ENCODE assay signal across 15 cellular contexts in the genomic region with DNA sequence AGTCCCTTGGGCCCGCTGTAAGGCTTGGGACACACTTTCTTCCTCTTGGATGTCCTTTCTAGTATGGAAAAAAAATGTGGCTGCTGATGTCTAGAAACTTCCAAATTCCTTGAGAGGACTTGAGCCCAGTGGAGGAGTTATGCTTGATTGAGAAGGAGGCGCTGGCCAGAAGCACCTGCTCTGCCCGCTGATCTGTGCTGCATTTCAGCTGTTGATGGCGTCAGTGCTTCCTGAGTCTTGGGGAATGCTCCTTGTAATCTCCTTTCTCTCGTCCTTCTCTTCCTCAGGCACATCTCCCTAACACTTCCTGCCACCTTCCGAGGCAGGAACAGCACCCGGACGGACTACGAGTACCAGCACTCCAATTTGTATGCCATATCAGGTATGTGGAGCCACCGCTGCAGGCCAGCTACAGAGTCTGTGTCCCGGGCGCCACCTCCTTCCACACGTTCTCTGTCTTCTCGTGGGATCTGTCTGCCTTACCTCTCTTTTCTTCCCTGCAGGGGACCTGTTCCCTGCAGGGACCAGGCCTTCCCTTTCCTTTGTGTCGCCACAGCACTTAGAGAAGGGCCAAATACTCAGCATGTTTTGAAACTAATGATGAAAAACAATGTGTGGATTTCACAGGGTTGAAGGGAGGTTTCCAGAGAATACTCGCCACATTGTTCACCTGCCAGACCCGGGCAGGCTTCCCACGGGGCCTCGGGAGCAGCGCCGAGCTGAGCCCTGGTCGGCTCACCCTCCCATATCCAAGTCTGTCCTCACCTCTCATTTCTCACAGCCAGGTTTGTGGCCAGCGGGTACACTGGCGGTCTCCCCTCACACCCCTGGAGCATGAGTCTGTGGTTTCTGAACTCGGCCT.
A peak's percentile ranks its signal among the peaks of the same experiment; 100 is the strongest.
DNase-seq lines count a peak whose midpoint lies in the region; ATAC-seq and TF ChIP-seq lines count a peak whose summit lies in the region.
"Had no signal": no experiment of that assay in that cellular context is flagged by ENCODE, and none has a peak within 500 bp of the region (broad histone marks: within the 10 kb centered on the region; RNA-seq: fewer than 3 reads in every experiment).

No MANE protein-coding gene starts in this region.

- H3K9me3 Mint-ChIP-seq in brain, result no peaks in the 10 kb centered on the region
- no peaks in the 10 kb centered on the region for H3K9me3 Mint-ChIP-seq in neural crest cell
- H3K9me3 Mint-ChIP-seq: activated naive CD8-positive, alpha-beta T cell treated with anti-CD3 and anti-CD28 coated beads for 36 hours; IgD-negative memory B cell; stimulated activated naive CD8-positive, alpha-beta T cell treated with anti-CD3 and anti-CD28 coated beads, Interleukin-15, amount 100 ng/mL, for 72 hours had no signal

- TF ChIP-seq CTCF in brain (conservative IDR thresholded peaks at IDR 0.05), result no peak
- TF ChIP-seq CTCF in neural crest cell (conservative IDR thresholded peaks at IDR 0.05), result no peak

- intact Hi-C loops in left ventricle myocardium superior (cut with micrococcal nuclease), result no loop called here

- H3K36me3 Mint-ChIP-seq in brain (peaks cover 56% of the 10 kb centered on the region), neural crest cell (ENCODE audit: low read depth) (peaks cover 8% of the 10 kb centered on the region)

- peaks cover 3% of the 10 kb centered on the region for H3K27me3 Mint-ChIP-seq in brain
- no peaks in the 10 kb centered on the region for H3K27me3 Mint-ChIP-seq in neural crest cell (ENCODE audit: low read depth)
- H3K27me3 Mint-ChIP-seq: activated naive CD8-positive, alpha-beta T cell treated with anti-CD3 and anti-CD28 coated beads for 36 hours; stimulated activated naive CD8-positive, alpha-beta T cell treated with anti-CD3 and anti-CD28 coated beads, Interleukin-15, amount 100 ng/mL, for 72 hours had no signal

- DNase-seq in DMS79 treated with DMSO at 0.1 percent for 48 hours (lab: John Stamatoyannopoulos, UW), result peak; percentile 86
- peak; percentile 68 to 89 (median 71) for DNase-seq in NCI-H1417 (lab: John Stamatoyannopoulos, UW)
- no peak for DNase-seq in neural crest cell (ENCODE audit: low read depth, low spot score)
- DNase-seq in left ventricle myocardium superior, result no peak
- DNase-seq in SK-N-DZ (ENCODE audit: low spot score), result no peak
- DNase-seq in NCI-H2171 (lab: John Stamatoyannopoulos, UW), result no peak
- DNase-seq: activated naive CD8-positive, alpha-beta T cell treated with anti-CD3 and anti-CD28 coated beads for 36 hours; activated T-cell treated with anti-CD3 and anti-CD28 coated beads for 4 hours; GF-D8; small intestine; stimulated activated naive CD8-positive, alpha-beta T cell treated with anti-CD3 and anti-CD28 coated beads, Interleukin-15, amount 100 ng/mL, for 72 hours had no signal

- H3K27ac Mint-ChIP-seq in brain (peak overlapping the region in 4 of 5 experiments; percentile 6 to 94 (median 55)), neural crest cell (ENCODE audit: unreplicated experiment) (peak overlapping the region; percentile 9)
- H3K27ac Mint-ChIP-seq: activated naive CD8-positive, alpha-beta T cell treated with anti-CD3 and anti-CD28 coated beads for 36 hours; IgD-negative memory B cell; stimulated activated naive CD8-positive, alpha-beta T cell treated with anti-CD3 and anti-CD28 coated beads, Interleukin-15, amount 100 ng/mL, for 72 hours had no signal

- H3K4me3 Mint-ChIP-seq in brain (no peak overlapping the region), neural crest cell (no peak overlapping the region)
- H3K4me3 Mint-ChIP-seq: activated naive CD8-positive, alpha-beta T cell treated with anti-CD3 and anti-CD28 coated beads for 36 hours; CD14-positive monocyte; IgD-negative memory B cell; stimulated activated naive CD8-positive, alpha-beta T cell treated with anti-CD3 and anti-CD28 coated beads, Interleukin-15, amount 100 ng/mL, for 72 hours had no signal

- ATAC-seq in HG02973 (IDR thresholded peaks at IDR 0.05; ENCODE audit: unreplicated experiment) (no peak), left ventricle myocardium superior (no peak)
- ATAC-seq: stimulated activated naive CD8-positive, alpha-beta T cell treated with anti-CD3 and anti-CD28 coated beads, Interleukin-15, amount 100 ng/mL, for 72 hours had no signal

- H3K4me1 Mint-ChIP-seq in brain (peaks cover 80% of the 10 kb centered on the region), neural crest cell (no peaks in the 10 kb centered on the region)
- H3K4me1 Mint-ChIP-seq: IgD-negative memory B cell had no signal

Comparison
In these comparisons a context has a peak if more than half of its experiments do, and no peak if none do; other contexts are left out.
1. DNase-seq: peak in DMS79 treated with DMSO at 0.1 percent for 48 hours (single experiment) and NCI-H1417 (3 of 3); none in neural crest cell (single experiment), left ventricle myocardium superior (single experiment), SK-N-DZ (single experiment) and NCI-H2171 (single experiment).